In genomic region chr19:17796013-17796837, GRCh38 we compare ENCODE assay signal across 1 cellular context.
A peak's percentile ranks its signal among the peaks of the same experiment; 100 is the strongest.
TF ChIP-seq lines count a peak whose summit lies in the region.

No MANE protein-coding gene starts in this region.

TF ChIP-seq in liver, 16 proteins besides CTCF, POLR2A, EP300 and RAD21 (continued from another document):
- TF ChIP-seq REST (IDR thresholded peaks at IDR 0.05) (no peak), GABPA (IDR thresholded peaks at IDR 0.05 in 1 of 2, conservative IDR thresholded peaks at IDR 0.05 in 1 of 2) (no peak), ZBTB33 (IDR thresholded peaks at IDR 0.05) (no peak), TAF1 (conservative IDR thresholded peaks at IDR 0.05) (no peak), EGR1 (IDR thresholded peaks at IDR 0.05; ENCODE audit: low read depth in 2 of 2) (no peak), YY1 (IDR thresholded peaks at IDR 0.05) (no peak), JUND (IDR thresholded peaks at IDR 0.05) (no peak), FOXA2 (IDR thresholded peaks at IDR 0.05) (no peak), HNF4A (conservative IDR thresholded peaks at IDR 0.05) (peak in 1 of 2 donors; percentile 13), NR2F2 (IDR thresholded peaks at IDR 0.05) (no peak), RXRA (IDR thresholded peaks at IDR 0.05) (no peak), FOXA1 (IDR thresholded peaks at IDR 0.05) (no peak)
